36 cellular contexts compared by ENCODE assay signal in genomic region chr20:56014998-56015397, GRCh38. TPM values are rescaled to one million over a fixed set of nuclear protein-coding genes. Genes with fewer than 3 reads are reported as not detected.
DNase-seq lines count a peak whose midpoint lies in the region; FAIRE-seq and TF ChIP-seq lines count a peak whose summit lies in the region.
"Had no signal": no experiment of that assay in that cellular context is flagged by ENCODE, and none has a peak within 500 bp of the region (broad histone marks: within the 10 kb centered on the region; RNA-seq: fewer than 3 reads in every experiment).

No MANE protein-coding gene starts in this region.

- intact Hi-C loops in esophagus muscularis mucosa (cut with DNase I) = no loop called here

- H3K27ac ChIP-seq in esophagus muscularis mucosa (replicated peaks in 1 of 4) = no peak overlapping the region
- H3K27ac ChIP-seq in WERI-Rb-1 = no peak overlapping the region
- H3K27ac ChIP-seq in coronary artery = no peak overlapping the region
- H3K27ac ChIP-seq: 22Rv1; A549; BLaER1; BLaER1 treated with 17β-estradiol and CSF1 and Interleukin-3, amounts not matched to agents 10 nM and 100 nM; C4-2B had no signal

- H3K9me3 ChIP-seq in esophagus muscularis mucosa (no peaks in the 10 kb centered on the region), WERI-Rb-1 (ENCODE audit: severe bottlenecking) (no peaks in the 10 kb centered on the region)
- H3K9me3 ChIP-seq: A549, BE2C had no signal

- no peak for DNase-seq in HTR-8/SVneo (ENCODE audit: insufficient read length, low spot score)
- no peak for DNase-seq in bronchial epithelial cell (ENCODE audit: low read depth)
- peak; percentile 62 for DNase-seq in esophagus muscularis mucosa (ENCODE audit: extremely low spot score)
- no peak for DNase-seq in WERI-Rb-1
- no peak for DNase-seq in coronary artery (ENCODE audit: low spot score)
- DNase-seq in ecto neural progenitor cell (ENCODE audit: low spot score) = no peak
- DNase-seq: 8988T; ACHN; AML-193; BE2C; C1 segment of cervical spinal cord; Caco-2; Calu3; CD4-positive, alpha-beta memory T cell; CD4-positive, alpha-beta T cell; CD4-positive, CD25-positive, alpha-beta regulatory T cell; CD8-positive, alpha-beta memory T cell; CD8-positive, alpha-beta T cell; COR-L47; DMS 273 treated with DMSO at 0.1 percent for 48 hours; DMS153; DMS53; DMS79; DMS79 treated with DMSO at 0.1 percent for 48 hours; DND-41; EL had no signal

- WGBS in esophagus muscularis mucosa = 76% methylated on average over 5 of the region's 5 CpGs

- no peaks in the 10 kb centered on the region for H3K36me3 ChIP-seq in bronchial epithelial cell (ENCODE audit: control insufficient read depth, insufficient read depth, low read length)
- no peaks in the 10 kb centered on the region for H3K36me3 ChIP-seq in esophagus muscularis mucosa
- no peaks in the 10 kb centered on the region for H3K36me3 ChIP-seq in WERI-Rb-1
- H3K36me3 ChIP-seq: BE2C; BLaER1; BLaER1 treated with 17β-estradiol and CSF1 and Interleukin-3, amounts not matched to agents 10 nM and 100 nM had no signal

- no peak overlapping the region for H3K4me3 ChIP-seq in bronchial epithelial cell (ENCODE audit: low read depth, low read length)
- H3K4me3 ChIP-seq in esophagus muscularis mucosa = no peak overlapping the region
- H3K4me3 ChIP-seq in WERI-Rb-1 (ENCODE audit: low read depth, low read length) = no peak overlapping the region
- no peak overlapping the region for H3K4me3 ChIP-seq in coronary artery
- H3K4me3 ChIP-seq: A549; BLaER1; BLaER1 treated with 17β-estradiol and CSF1 and Interleukin-3, amounts not matched to agents 10 nM and 100 nM had no signal

- H3K4me1 ChIP-seq in esophagus muscularis mucosa = no peaks in the 10 kb centered on the region
- H3K4me1 ChIP-seq: A549, BE2C, Caco-2 had no signal

- no peak for TF ChIP-seq EP300 in esophagus muscularis mucosa (IDR thresholded peaks at IDR 0.05)

- TF ChIP-seq CTCF in bronchial epithelial cell (IDR thresholded peaks at IDR 0.05; ENCODE audit: insufficient read depth, low read length, severe bottlenecking) (no peak), esophagus muscularis mucosa (IDR thresholded peaks at IDR 0.05) (no peak), WERI-Rb-1 (IDR thresholded peaks at IDR 0.05; ENCODE audit: low read depth, low read length) (no peak), coronary artery (IDR thresholded peaks at IDR 0.05) (no peak)

- TF ChIP-seq POLR2A in esophagus muscularis mucosa (IDR thresholded peaks at IDR 0.05; ENCODE audit: low read depth) = no peak

- no peaks in the 10 kb centered on the region for H3K27me3 ChIP-seq in bronchial epithelial cell (ENCODE audit: control insufficient read depth, insufficient read depth, low read length)
- no peaks in the 10 kb centered on the region for H3K27me3 ChIP-seq in esophagus muscularis mucosa
- peaks cover 61% of the 10 kb centered on the region for H3K27me3 ChIP-seq in WERI-Rb-1 (ENCODE audit: insufficient read depth, low read depth, severe bottlenecking)
- H3K27me3 ChIP-seq: BLaER1; BLaER1 treated with 17β-estradiol and CSF1 and Interleukin-3, amounts not matched to agents 10 nM and 100 nM had no signal

- FAIRE-seq in HTR-8/SVneo (lab: Jason Lieb, UNC) (peak; percentile 36), bronchial epithelial cell (lab: Jason Lieb, UNC) (peak; percentile 89)
- FAIRE-seq: A204.1, A549, D721Med had no signal

RNA-seq across cellular contexts. Expression of gene CBLN4, which starts 9.7 kb away (rescaled TPM):
- total RNA-seq in bronchial epithelial cell (not detected in 2 replicates), esophagus muscularis mucosa (under 1 TPM in 1 of 4 donors, not detected in 3; 0.11 TPM)
- total RNA-seq: A172; A673; B cell; Caco-2; Calu3; CD4-positive, alpha-beta memory T cell; CD4-positive, alpha-beta T cell; CD4-positive, CD25-positive, alpha-beta regulatory T cell; CD8-positive, alpha-beta memory T cell; CD8-positive, alpha-beta T cell had no signal
